Comparison of ENCODE assay signal across 1 cellular context in genomic region chr3:44954962-44955361, GRCh38.
TF ChIP-seq lines count a peak whose summit lies in the region.

No MANE protein-coding gene starts in this region.

TF ChIP-seq in GM12878, 131 proteins besides CTCF, POLR2A, EP300 and RAD21 (continued from another document):
- TF ChIP-seq, protein P1, sequence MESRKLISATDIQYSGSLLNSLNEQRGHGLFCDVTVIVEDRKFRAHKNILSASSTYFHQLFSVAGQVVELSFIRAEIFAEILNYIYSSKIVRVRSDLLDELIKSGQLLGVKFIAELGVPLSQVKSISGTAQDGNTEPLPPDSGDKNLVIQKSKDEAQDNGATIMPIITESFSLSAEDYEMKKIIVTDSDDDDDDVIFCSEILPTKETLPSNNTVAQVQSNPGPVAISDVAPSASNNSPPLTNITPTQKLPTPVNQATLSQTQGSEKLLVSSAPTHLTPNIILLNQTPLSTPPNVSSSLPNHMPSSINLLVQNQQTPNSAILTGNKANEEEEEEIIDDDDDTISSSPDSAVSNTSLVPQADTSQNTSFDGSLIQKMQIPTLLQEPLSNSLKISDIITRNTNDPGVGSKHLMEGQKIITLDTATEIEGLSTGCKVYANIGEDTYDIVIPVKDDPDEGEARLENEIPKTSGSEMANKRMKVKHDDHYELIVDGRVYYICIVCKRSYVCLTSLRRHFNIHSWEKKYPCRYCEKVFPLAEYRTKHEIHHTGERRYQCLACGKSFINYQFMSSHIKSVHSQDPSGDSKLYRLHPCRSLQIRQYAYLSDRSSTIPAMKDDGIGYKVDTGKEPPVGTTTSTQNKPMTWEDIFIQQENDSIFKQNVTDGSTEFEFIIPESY (IDR thresholded peaks at IDR 0.05) = no peak
- TF ChIP-seq ZNF24 (IDR thresholded peaks at IDR 0.05) (no peak), SRF (IDR thresholded peaks at IDR 0.05; ENCODE audit: low read depth in 2 of 2, low read length in 2 of 2) (no peak), FOXM1 (IDR thresholded peaks at IDR 0.05; ENCODE audit: low read depth, low read length) (no peak), ZSCAN29 (IDR thresholded peaks at IDR 0.05) (no peak), GATAD2B (conservative IDR thresholded peaks at IDR 0.05; ENCODE audit: low read depth) (no peak), HCFC1 (IDR thresholded peaks at IDR 0.05; ENCODE audit: low read length) (no peak), NR2C1 (IDR thresholded peaks at IDR 0.05) (no peak), MEF2A (IDR thresholded peaks at IDR 0.05; ENCODE audit: insufficient read depth, low read depth, low read length) (no peak), ETV6 (conservative IDR thresholded peaks at IDR 0.05 in 1 of 2, IDR thresholded peaks at IDR 0.05 in 1 of 2; ENCODE audit: borderline replicate concordance in 1 of 2, low read depth in 1 of 2) (no peak; a peak in 1 of 4 replicates), LARP7 (IDR thresholded peaks at IDR 0.05) (no peak), CHD2 (IDR thresholded peaks at IDR 0.05; ENCODE audit: borderline replicate concordance, low read depth, low read length) (no peak), CBX5 (IDR thresholded peaks at IDR 0.05; ENCODE audit: low read depth) (no peak), RAD51 (IDR thresholded peaks at IDR 0.05) (no peak), WRNIP1 (IDR thresholded peaks at IDR 0.05; ENCODE audit: borderline replicate concordance, low read depth, low read length) (no peak), BCLAF1 (IDR thresholded peaks at IDR 0.05) (no peak), RELA (IDR thresholded peaks at IDR 0.05; ENCODE audit: borderline replicate concordance, partially characterized antibody) (no peak), SMAD5 (IDR thresholded peaks at IDR 0.05; ENCODE audit: low read depth) (no peak), IRF3 (IDR thresholded peaks at IDR 0.05) (no peak), BCL11A (IDR thresholded peaks at IDR 0.05; ENCODE audit: low read depth, low read length) (0 out of 2 replicates have a peak, but pooled peaks have one; percentile 36), ASH2L (IDR thresholded peaks at IDR 0.05; ENCODE audit: borderline replicate concordance, low read depth) (no peak), KDM1A (IDR thresholded peaks at IDR 0.05; ENCODE audit: borderline replicate concordance) (no peak), SREBF2 (IDR thresholded peaks at IDR 0.05; ENCODE audit: low read length) (no peak), IKZF1 (conservative IDR thresholded peaks at IDR 0.05) (peak; percentile 31; the same call in 1 of the 2 replicates)
- TF ChIP-seq, protein P2, sequence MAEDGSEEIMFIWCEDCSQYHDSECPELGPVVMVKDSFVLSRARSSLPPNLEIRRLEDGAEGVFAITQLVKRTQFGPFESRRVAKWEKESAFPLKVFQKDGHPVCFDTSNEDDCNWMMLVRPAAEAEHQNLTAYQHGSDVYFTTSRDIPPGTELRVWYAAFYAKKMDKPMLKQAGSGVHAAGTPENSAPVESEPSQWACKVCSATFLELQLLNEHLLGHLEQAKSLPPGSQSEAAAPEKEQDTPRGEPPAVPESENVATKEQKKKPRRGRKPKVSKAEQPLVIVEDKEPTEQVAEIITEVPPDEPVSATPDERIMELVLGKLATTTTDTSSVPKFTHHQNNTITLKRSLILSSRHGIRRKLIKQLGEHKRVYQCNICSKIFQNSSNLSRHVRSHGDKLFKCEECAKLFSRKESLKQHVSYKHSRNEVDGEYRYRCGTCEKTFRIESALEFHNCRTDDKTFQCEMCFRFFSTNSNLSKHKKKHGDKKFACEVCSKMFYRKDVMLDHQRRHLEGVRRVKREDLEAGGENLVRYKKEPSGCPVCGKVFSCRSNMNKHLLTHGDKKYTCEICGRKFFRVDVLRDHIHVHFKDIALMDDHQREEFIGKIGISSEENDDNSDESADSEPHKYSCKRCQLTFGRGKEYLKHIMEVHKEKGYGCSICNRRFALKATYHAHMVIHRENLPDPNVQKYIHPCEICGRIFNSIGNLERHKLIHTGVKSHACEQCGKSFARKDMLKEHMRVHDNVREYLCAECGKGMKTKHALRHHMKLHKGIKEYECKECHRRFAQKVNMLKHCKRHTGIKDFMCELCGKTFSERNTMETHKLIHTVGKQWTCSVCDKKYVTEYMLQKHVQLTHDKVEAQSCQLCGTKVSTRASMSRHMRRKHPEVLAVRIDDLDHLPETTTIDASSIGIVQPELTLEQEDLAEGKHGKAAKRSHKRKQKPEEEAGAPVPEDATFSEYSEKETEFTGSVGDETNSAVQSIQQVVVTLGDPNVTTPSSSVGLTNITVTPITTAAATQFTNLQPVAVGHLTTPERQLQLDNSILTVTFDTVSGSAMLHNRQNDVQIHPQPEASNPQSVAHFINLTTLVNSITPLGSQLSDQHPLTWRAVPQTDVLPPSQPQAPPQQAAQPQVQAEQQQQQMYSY (CRISPR knock-in tag; IDR thresholded peaks at IDR 0.05) = no peak
- TF ChIP-seq, protein P3, sequence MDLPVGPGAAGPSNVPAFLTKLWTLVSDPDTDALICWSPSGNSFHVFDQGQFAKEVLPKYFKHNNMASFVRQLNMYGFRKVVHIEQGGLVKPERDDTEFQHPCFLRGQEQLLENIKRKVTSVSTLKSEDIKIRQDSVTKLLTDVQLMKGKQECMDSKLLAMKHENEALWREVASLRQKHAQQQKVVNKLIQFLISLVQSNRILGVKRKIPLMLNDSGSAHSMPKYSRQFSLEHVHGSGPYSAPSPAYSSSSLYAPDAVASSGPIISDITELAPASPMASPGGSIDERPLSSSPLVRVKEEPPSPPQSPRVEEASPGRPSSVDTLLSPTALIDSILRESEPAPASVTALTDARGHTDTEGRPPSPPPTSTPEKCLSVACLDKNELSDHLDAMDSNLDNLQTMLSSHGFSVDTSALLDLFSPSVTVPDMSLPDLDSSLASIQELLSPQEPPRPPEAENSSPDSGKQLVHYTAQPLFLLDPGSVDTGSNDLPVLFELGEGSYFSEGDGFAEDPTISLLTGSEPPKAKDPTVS (IDR thresholded peaks at IDR 0.05; ENCODE audit: low read depth, low read length) = no peak
- TF ChIP-seq, protein P4, sequence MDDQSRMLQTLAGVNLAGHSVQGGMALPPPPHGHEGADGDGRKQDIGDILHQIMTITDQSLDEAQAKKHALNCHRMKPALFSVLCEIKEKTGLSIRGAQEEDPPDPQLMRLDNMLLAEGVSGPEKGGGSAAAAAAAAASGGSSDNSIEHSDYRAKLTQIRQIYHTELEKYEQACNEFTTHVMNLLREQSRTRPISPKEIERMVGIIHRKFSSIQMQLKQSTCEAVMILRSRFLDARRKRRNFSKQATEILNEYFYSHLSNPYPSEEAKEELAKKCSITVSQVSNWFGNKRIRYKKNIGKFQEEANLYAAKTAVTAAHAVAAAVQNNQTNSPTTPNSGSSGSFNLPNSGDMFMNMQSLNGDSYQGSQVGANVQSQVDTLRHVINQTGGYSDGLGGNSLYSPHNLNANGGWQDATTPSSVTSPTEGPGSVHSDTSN (IDR thresholded peaks at IDR 0.05; ENCODE audit: insufficient replicate concordance, low read depth, low read length) = no peak
- TF ChIP-seq, protein P5, sequence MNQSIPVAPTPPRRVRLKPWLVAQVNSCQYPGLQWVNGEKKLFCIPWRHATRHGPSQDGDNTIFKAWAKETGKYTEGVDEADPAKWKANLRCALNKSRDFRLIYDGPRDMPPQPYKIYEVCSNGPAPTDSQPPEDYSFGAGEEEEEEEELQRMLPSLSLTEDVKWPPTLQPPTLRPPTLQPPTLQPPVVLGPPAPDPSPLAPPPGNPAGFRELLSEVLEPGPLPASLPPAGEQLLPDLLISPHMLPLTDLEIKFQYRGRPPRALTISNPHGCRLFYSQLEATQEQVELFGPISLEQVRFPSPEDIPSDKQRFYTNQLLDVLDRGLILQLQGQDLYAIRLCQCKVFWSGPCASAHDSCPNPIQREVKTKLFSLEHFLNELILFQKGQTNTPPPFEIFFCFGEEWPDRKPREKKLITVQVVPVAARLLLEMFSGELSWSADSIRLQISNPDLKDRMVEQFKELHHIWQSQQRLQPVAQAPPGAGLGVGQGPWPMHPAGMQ (IDR thresholded peaks at IDR 0.05; ENCODE audit: borderline replicate concordance) = no peak
- TF ChIP-seq, protein P6, sequence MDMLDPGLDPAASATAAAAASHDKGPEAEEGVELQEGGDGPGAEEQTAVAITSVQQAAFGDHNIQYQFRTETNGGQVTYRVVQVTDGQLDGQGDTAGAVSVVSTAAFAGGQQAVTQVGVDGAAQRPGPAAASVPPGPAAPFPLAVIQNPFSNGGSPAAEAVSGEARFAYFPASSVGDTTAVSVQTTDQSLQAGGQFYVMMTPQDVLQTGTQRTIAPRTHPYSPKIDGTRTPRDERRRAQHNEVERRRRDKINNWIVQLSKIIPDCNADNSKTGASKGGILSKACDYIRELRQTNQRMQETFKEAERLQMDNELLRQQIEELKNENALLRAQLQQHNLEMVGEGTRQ (IDR thresholded peaks at IDR 0.05; ENCODE audit: borderline replicate concordance, low read depth, low read length) = no peak
